Comparison of ENCODE assay signal across 9 cellular contexts in the genomic region with DNA sequence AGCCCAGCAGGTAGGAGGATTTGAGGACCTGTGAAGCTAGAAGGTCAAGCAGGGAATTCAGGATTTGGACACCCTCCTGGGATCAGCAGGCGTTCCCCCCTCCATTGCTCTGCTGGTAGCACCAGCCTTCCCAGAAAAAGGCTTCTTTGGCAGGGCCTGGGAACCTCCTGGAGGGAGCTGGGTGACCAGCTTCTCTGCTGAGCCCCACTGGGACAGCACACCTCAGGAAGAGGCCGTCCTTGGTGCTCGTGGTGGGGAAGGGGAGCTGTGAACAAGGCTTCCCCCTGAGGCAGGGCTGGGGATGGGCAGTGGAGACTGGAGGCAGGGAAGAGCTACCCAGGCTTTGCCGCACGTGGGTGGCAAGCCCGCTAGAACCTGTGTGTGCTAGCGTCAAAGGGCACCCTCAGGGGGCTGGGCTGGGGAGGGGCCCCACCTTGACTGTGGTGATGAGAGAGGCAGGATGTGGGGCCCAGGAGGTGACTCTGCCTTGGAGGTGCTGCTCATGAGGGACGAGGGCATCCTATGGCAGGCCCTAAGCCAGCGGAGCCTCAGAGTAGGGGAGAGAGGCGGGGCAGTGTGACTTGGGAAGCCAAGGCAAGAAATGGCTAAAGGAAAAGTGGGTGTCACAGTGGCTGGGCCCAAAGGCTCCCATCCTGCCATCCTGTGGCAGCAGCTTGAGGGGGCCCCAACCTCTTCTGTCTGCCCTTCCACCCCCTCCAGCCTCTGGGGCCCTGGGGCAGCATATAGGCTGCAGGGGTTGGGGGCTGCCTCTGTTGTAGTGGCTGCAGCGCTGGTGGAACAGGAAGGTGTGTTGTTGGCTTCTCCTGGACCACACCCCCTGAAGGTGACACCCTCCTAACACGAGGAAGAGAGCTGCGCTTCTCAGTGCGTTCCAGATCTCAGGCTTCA. TPM values are rescaled to one million over a fixed set of nuclear protein-coding genes. Genes with fewer than 3 reads are reported as not detected.
DNase-seq lines count a peak whose midpoint lies in the region; ATAC-seq, FAIRE-seq and TF ChIP-seq lines count a peak whose summit lies in the region.
"Had no signal": no experiment of that assay in that cellular context is flagged by ENCODE, and none has a peak within 500 bp of the region (broad histone marks: within the 10 kb centered on the region; RNA-seq: fewer than 3 reads in every experiment).

No MANE protein-coding gene starts in this region.

- H3K36me3 ChIP-seq in right atrium auricular region (peaks cover 8% of the 10 kb centered on the region), small intestine (ENCODE audit: control insufficient read depth in 2 of 2, insufficient read depth in 2 of 2, low read length in 2 of 2) (peaks cover 0 to 4% of the 10 kb centered on the region in 2 donors)

- H3K4me3 ChIP-seq in right atrium auricular region (no peak overlapping the region), small intestine (ENCODE audit: low read depth in 1 of 2, low read length in 2 of 2) (peak overlapping the region in 1 of 2 donors; percentile 50)

- no peak for FAIRE-seq in small intestine (lab: Jason Lieb, UNC)

- WGBS in small intestine, 3 donors = 61 to 65% (median 62%) methylated on average over 14 of the region's 14 CpGs

- intact Hi-C loops in left cardiac atrium (cut with DNase I) = no loop called here

- ATAC-seq in left cardiac atrium (no peak), omental fat pad (ENCODE audit: low FRiP score) (no peak)

- DNase-seq in right atrium auricular region (ENCODE audit: low spot score) (no peak), left cardiac atrium (no peak), small intestine (peak; percentile 62), SIG-M5 treated with dmso at 0.1 percent for 504 hours (lab: John Stamatoyannopoulos, UW; ENCODE audit: unreplicated experiment) (no peak), omental fat pad (ENCODE audit: low spot score) (no peak), Kasumi-1 (lab: John Stamatoyannopoulos, UW) (no peak), T1000 (lab: John Stamatoyannopoulos, UW) (no peak)
- DNase-seq in activated naive CD4-positive, alpha-beta T cell treated with anti-CD3 and anti-CD28 coated beads, Interleukin-2, amount 50 U/mL, for 16 hours = peak; percentile 79

- H3K4me1 ChIP-seq in right atrium auricular region (peaks cover 0 to 100% of the 10 kb centered on the region in 2 donors), small intestine (ENCODE audit: control insufficient read depth in 2 of 2, insufficient read depth in 1 of 2, low read depth in 1 of 2, low read length in 1 of 2) (peaks cover 34 to 44% of the 10 kb centered on the region in 2 donors)

- no peaks in the 10 kb centered on the region for H3K9me3 ChIP-seq in right atrium auricular region
- no peaks in the 10 kb centered on the region for H3K9me3 ChIP-seq in small intestine (ENCODE audit: control insufficient read depth, low read depth)

- TF ChIP-seq CTCF in right atrium auricular region (IDR thresholded peaks at IDR 0.05) (no peak), omental fat pad (IDR thresholded peaks at IDR 0.05) (no peak)

- H3K27ac ChIP-seq in right atrium auricular region (peak overlapping the region; percentile 17 to 96), small intestine (ENCODE audit: low read depth in 1 of 2, low read length in 1 of 2) (peak overlapping the region; percentile 73 to 94)
- H3K27ac ChIP-seq: HL-60 had no signal

- H3K27me3 ChIP-seq in right atrium auricular region (no peaks in the 10 kb centered on the region), small intestine (ENCODE audit: control insufficient read depth in 2 of 2, insufficient read depth in 2 of 2, low read length in 2 of 2) (no peaks in the 10 kb centered on the region)

RNA-seq across cellular contexts. Expression of a gene that starts 20.7 kb away (rescaled TPM):
- total RNA-seq in right atrium auricular region = 10 to 100 TPM; 52.8 to 54.6 TPM
- 10 to 100 TPM; 34.5 to 69.9 TPM for total RNA-seq in left cardiac atrium
- polyA plus RNA-seq in small intestine = 10 to 100 TPM; 50.6 to 61.3 (median 51.9) TPM
- 10 to 100 TPM; 49.7 to 67.5 (median 62.3) TPM for total RNA-seq in omental fat pad

Comparison
In these comparisons a context has a peak if more than half of its experiments do, and no peak if none do; other contexts are left out.
1. DNase-seq: peak in activated naive CD4-positive, alpha-beta T cell treated with anti-CD3 and anti-CD28 coated beads, Interleukin-2, amount 50 U/mL, for 16 hours (single experiment) and small intestine (single experiment); none in right atrium auricular region (single experiment), left cardiac atrium (single experiment), SIG-M5 treated with dmso at 0.1 percent for 504 hours (single experiment), omental fat pad (single experiment), Kasumi-1 (0 of 2) and T1000 (single experiment).